ENCODE assay signal across 21 cellular contexts in the genomic region with DNA sequence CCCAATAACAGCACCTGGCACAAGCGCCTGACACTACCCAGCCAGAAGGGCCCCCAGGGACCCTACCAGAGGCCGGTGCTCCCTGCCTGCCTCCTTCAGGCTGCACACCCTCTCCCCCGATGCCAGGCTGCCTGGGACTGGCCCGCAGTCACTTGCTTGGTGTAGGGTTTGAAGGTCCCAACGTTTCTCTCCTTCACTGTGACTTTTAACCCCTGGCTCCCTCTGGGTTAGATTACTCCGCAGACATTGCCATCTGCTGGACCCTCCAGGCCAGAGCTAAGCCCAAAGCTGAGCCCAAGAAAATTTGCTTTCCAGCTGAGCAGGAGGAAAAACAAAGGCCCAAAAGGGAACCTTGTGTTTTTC. TPM values are rescaled to one million over a fixed set of nuclear protein-coding genes. Genes with fewer than 3 reads are reported as not detected.
A peak's percentile ranks its signal among the peaks of the same experiment; 100 is the strongest.
DNase-seq lines count a peak whose midpoint lies in the region; FAIRE-seq and TF ChIP-seq lines count a peak whose summit lies in the region.
"Had no signal": no experiment of that assay in that cellular context is flagged by ENCODE, and none has a peak within 500 bp of the region (broad histone marks: within the 10 kb centered on the region; RNA-seq: fewer than 3 reads in every experiment).

No MANE protein-coding gene starts in this region.

- H3K9ac ChIP-seq in H1 (replicated peaks in 1 of 4; ENCODE audit: extremely low read depth in 1 of 4, low read depth in 3 of 4, low read length in 3 of 4): no peak overlapping the region

- intact Hi-C loops in left ventricle myocardium inferior (cut with micrococcal nuclease): no loop called here

- H2AK5ac ChIP-seq in H1 (ENCODE audit: low read depth, low read length): no peak overlapping the region

- peaks cover 49% of the 10 kb centered on the region for H3K27me3 Mint-ChIP-seq in progenitor cell of endocrine pancreas

- no peak overlapping the region for H3K4me2 ChIP-seq in H1 (ENCODE audit: insufficient read depth in 1 of 2, low read depth in 2 of 2, low read length in 2 of 2)

- TF ChIP-seq POLR2A in NB4 (IDR thresholded peaks at IDR 0.05; ENCODE audit: extremely low read depth, insufficient read length) (no peak), H1 (IDR thresholded peaks at IDR 0.05; ENCODE audit: control extremely low read depth in 1 of 2, low read depth in 2 of 2, low read length in 2 of 2) (no peak)

- no peak overlapping the region for H3K4me3 ChIP-seq in NB4 (ENCODE audit: low read depth, low read length)
- H3K4me3 ChIP-seq in H1 (ENCODE audit: extremely low read depth in 1 of 4, insufficient read depth in 2 of 4, low read depth in 3 of 4, low read length in 4 of 4): no peak overlapping the region
- no peak overlapping the region for H3K4me3 ChIP-seq in left ventricle myocardium inferior
- H3K4me3 ChIP-seq: SJSA1 had no signal

- no peak for TF ChIP-seq EP300 in H1 (IDR thresholded peaks at IDR 0.05; ENCODE audit: borderline replicate concordance in 1 of 2, low read depth in 2 of 2, low read length in 2 of 2)

- H3K56ac ChIP-seq in H1 (replicated peaks; ENCODE audit: insufficient read length, low read depth, low read length): no peak overlapping the region

- DNase-seq in NB4 (ENCODE audit: low read depth) (no peak), H1 (ENCODE audit: low read depth in 1 of 2, low spot score in 2 of 2) (no peak), progenitor cell of endocrine pancreas (ENCODE audit: low spot score, unreplicated experiment) (no peak), left ventricle myocardium inferior (no peak), Kasumi-1 (lab: John Stamatoyannopoulos, UW) (no peak), AG08395 (ENCODE audit: low spot score) (no peak)
- DNase-seq: CD8-positive, alpha-beta T cell; HCEC 1CT; MM.1S; NCI-H1105 treated with DMSO at 0.1 percent for 48 hours; NCI-H187 treated with DMSO at 0.1 percent for 48 hours; NCI-H2171; NCI-H774; SW 1271 had no signal

- H2BK20ac ChIP-seq in H1 (ENCODE audit: low read length): no peak overlapping the region

- H3K36me3 ChIP-seq in H1 (ENCODE audit: control insufficient read depth in 2 of 4, insufficient read depth in 4 of 4, low read length in 3 of 4) (no peaks in the 10 kb centered on the region), left ventricle myocardium inferior (no peaks in the 10 kb centered on the region)
- H3K36me3 ChIP-seq: SJSA1 had no signal

- no peaks in the 10 kb centered on the region for H3K79me1 ChIP-seq in H1 (ENCODE audit: low read depth, low read length)

- no peak overlapping the region for H3K4me3 Mint-ChIP-seq in progenitor cell of endocrine pancreas (ENCODE audit: low read depth)
- H3K4me3 Mint-ChIP-seq: CD8-positive, alpha-beta T cell had no signal

- no peak overlapping the region for H3K18ac ChIP-seq in H1 (ENCODE audit: extremely low read depth, low read length)

- H3K79me2 ChIP-seq in H1 (ENCODE audit: control insufficient read depth in 1 of 2, insufficient read depth in 2 of 2, low read length in 2 of 2): no peaks in the 10 kb centered on the region

- WGBS in H1 (ENCODE audit: extremely low coverage in 1 of 2, insufficient coverage in 1 of 2, insufficient read length in 1 of 2, insufficient replicate concordance in 2 of 2, low coverage in 1 of 2, low lambda C conversion rate in 2 of 2, missing lambda C conversion rate in 1 of 2), 2 experiments: 74% methylated on average over 6 of the region's 6 CpGs; no CpG with 5 or more reads in 1 of the 2 experiments

- H3K27ac ChIP-seq in H1 (ENCODE audit: low read depth, low read length) (no peak overlapping the region), left ventricle myocardium inferior (replicated peaks) (no peak overlapping the region)
- H3K27ac ChIP-seq: RWPE1, SJSA1 had no signal

- H3K9me3 Mint-ChIP-seq in progenitor cell of endocrine pancreas (ENCODE audit: low read depth): no peaks in the 10 kb centered on the region
- H3K9me3 Mint-ChIP-seq: CD8-positive, alpha-beta T cell had no signal

- H3K4ac ChIP-seq in H1 (replicated peaks; ENCODE audit: insufficient read length, low read depth, low read length): no peak overlapping the region

- H4K91ac ChIP-seq in H1 (replicated peaks; ENCODE audit: insufficient read length, low read length): no peak overlapping the region

- no peak overlapping the region for H4K5ac ChIP-seq in H1 (ENCODE audit: insufficient read length, low read depth, low read length)

- H2BK15ac ChIP-seq in H1 (ENCODE audit: low read length): no peak overlapping the region

- H3K36me3 Mint-ChIP-seq in progenitor cell of endocrine pancreas (ENCODE audit: insufficient read depth): no peaks in the 10 kb centered on the region
- H3K36me3 Mint-ChIP-seq: CD8-positive, alpha-beta T cell had no signal

- no peaks in the 10 kb centered on the region for H3K23me2 ChIP-seq in H1 (ENCODE audit: low read depth, low read length)

- H3K14ac ChIP-seq in H1 (ENCODE audit: insufficient read length): no peak overlapping the region

- H3K4me1 ChIP-seq in H1 (replicated peaks in 1 of 4; ENCODE audit: control insufficient read depth in 3 of 4, insufficient read depth in 4 of 4, low read length in 3 of 4) (no peaks in the 10 kb centered on the region), left ventricle myocardium inferior (peaks cover 11% of the 10 kb centered on the region)
- H3K4me1 ChIP-seq: SJSA1 had no signal

- no peak overlapping the region for H2BK12ac ChIP-seq in H1 (ENCODE audit: low read depth, low read length)

- H2BK5ac ChIP-seq in H1 (ENCODE audit: low read depth, low read length): no peak overlapping the region

- no peaks in the 10 kb centered on the region for H3K9me3 ChIP-seq in H1 (ENCODE audit: insufficient read depth in 2 of 2, low read depth in 1 of 2, low read length in 1 of 2)
- no peaks in the 10 kb centered on the region for H3K9me3 ChIP-seq in left ventricle myocardium inferior (replicated peaks)
- H3K9me3 ChIP-seq: SJSA1 had no signal

- TF ChIP-seq CTCF in GM12872 (IDR thresholded peaks at IDR 0.05; ENCODE audit: insufficient read depth, low read depth, low read length) (peak; percentile 30; the same call in 1 of the 3 replicates), NB4 (IDR thresholded peaks at IDR 0.05; ENCODE audit: low read depth, low read length) (peak; percentile 12), H1 (IDR thresholded peaks at IDR 0.05; ENCODE audit: control extremely low read depth in 1 of 3, insufficient read depth in 1 of 3, low read depth in 1 of 3, low read length in 3 of 3) (peak; percentile 23 to 53 (median 34)), progenitor cell of endocrine pancreas (IDR thresholded peaks at IDR 0.05; ENCODE audit: unreplicated experiment) (peak; percentile 18), left ventricle myocardium inferior (IDR thresholded peaks at IDR 0.05; ENCODE audit: borderline replicate concordance) (no peak)

- H3K27ac Mint-ChIP-seq in progenitor cell of endocrine pancreas: no peak overlapping the region
- H3K27ac Mint-ChIP-seq: CD8-positive, alpha-beta T cell had no signal

- H3K4me1 Mint-ChIP-seq in progenitor cell of endocrine pancreas (ENCODE audit: low read depth): no peaks in the 10 kb centered on the region

- CTCF ChIA-PET in H1 (lab: Charles Lee; ENCODE audit: partially characterized antibody): interaction anchor here (0.7 to 10.8 kb wide), 16 partner anchors 8 to 349 kb away, joined by 3 to 248 read pairs (median 10); partner anchors contain the start of genes CDHR1 and GHITM

- H4K20me1 ChIP-seq in H1 (replicated peaks in 1 of 2; ENCODE audit: control insufficient read depth in 1 of 2, insufficient read depth in 2 of 2, low read length in 2 of 2): peaks cover 0 to 6% of the 10 kb centered on the region in 2 experiments

- no peak overlapping the region for H2AFZ ChIP-seq in H1 (ENCODE audit: low read length)

- no peak overlapping the region for H2BK120ac ChIP-seq in H1 (replicated peaks; ENCODE audit: low read depth, low read length)

- TF ChIP-seq RAD21 in H1 (IDR thresholded peaks at IDR 0.05 in 1 of 2, conservative IDR thresholded peaks at IDR 0.05 in 1 of 2; ENCODE audit: low read depth in 2 of 2, low read length in 2 of 2): peak; percentile 43 to 63

- POLR2A ChIA-PET in H1 (lab: Charles Lee; ENCODE audit: partially characterized antibody): interaction anchor here (0.7 kb wide), 1 partner anchor 61 kb away, joined by 3 read pairs; no protein-coding TSS in a partner anchor

- H4K8ac ChIP-seq in H1 (ENCODE audit: extremely low read depth, insufficient read depth, low read length): peak overlapping the region; percentile 57; the same call in 1 of the 2 replicates

- H3K27me3 ChIP-seq in H1 (replicated peaks in 1 of 4; ENCODE audit: control insufficient read depth in 3 of 4, extremely low read depth in 1 of 4, insufficient read depth in 3 of 4, low read length in 3 of 4): peaks cover 0 to 7% (median 3%) of the 10 kb centered on the region in 4 experiments; a peak in 3 of 7 replicates
- H3K27me3 ChIP-seq in left ventricle myocardium inferior (ENCODE audit: low read depth): peaks cover 63% of the 10 kb centered on the region

- FAIRE-seq in H1 (lab: Jason Lieb, UNC): no peak

- H3K23ac ChIP-seq in H1 (ENCODE audit: insufficient read length): no peak overlapping the region

RNA-seq across cellular contexts. Expression of gene CDHR1, which starts 6.9 kb away (rescaled TPM):
- 8.7 and 10.5 TPM in 2 replicates for total RNA-seq in H1 (2021; fragmentation: NEBNext Ultra II Directional; extraction: Animal tissue kit (Norgen Biotek cat#: 25700))
- polyA plus RNA-seq in H1 (2011; rRNA removed): 3.9 and 5.6 TPM in 2 replicates
- 5.1 TPM for polyA plus RNA-seq in H1 (2011; cell fraction: cytosol; rRNA removed)
- 16.0 TPM for polyA plus RNA-seq in H1 (2011; cell fraction: nucleus; rRNA removed)
- 4.8 to 6.1 TPM (median 5.7 TPM) in 4 replicates for polyA plus RNA-seq in H1 (2012, experiment 1 of 2)
- 2.7 TPM for polyA plus RNA-seq in H1 (2012, experiment 2 of 2)
- 10.7 TPM for polyA plus RNA-seq in H1 (2013, experiment 1 of 2)
- 11.5 TPM for polyA plus RNA-seq in H1 (2013, experiment 2 of 2)
- 6.1 and 6.8 TPM in 2 replicates for polyA minus RNA-seq in H1 (2011; rRNA and poly(A)+ RNA removed)
- 8.8 TPM for polyA minus RNA-seq in H1 (2011; cell fraction: cytosol; rRNA and poly(A)+ RNA removed)
- polyA minus RNA-seq in H1 (2011; cell fraction: nucleus; rRNA and poly(A)+ RNA removed): 3.3 TPM
- total RNA-seq in progenitor cell of endocrine pancreas (0.31 and 0.96 TPM in 2 replicates), left ventricle myocardium inferior (0.41 TPM)
- total RNA-seq: OCI-LY7 had no signal
- polyA plus RNA-seq: AG04450, BJ had no signal

RNA-seq across cellular contexts. Expression of gene LRIT2, which starts 24.1 kb away (rescaled TPM):
- total RNA-seq in H1 (2021; fragmentation: NEBNext Ultra II Directional; extraction: Animal tissue kit (Norgen Biotek cat#: 25700)): not detected in 2 replicates
- polyA plus RNA-seq in H1 (2011; rRNA removed): not detected in 2 replicates
- not detected for polyA plus RNA-seq in H1 (2011; cell fraction: cytosol; rRNA removed)
- polyA plus RNA-seq in H1 (2011; cell fraction: nucleus; rRNA removed): not detected
- 0.07 to 0.14 TPM (median 0.09 TPM) in 4 replicates for polyA plus RNA-seq in H1 (2012, experiment 1 of 2)
- polyA plus RNA-seq in H1 (2012, experiment 2 of 2): not detected
- not detected for polyA plus RNA-seq in H1 (2013, experiment 1 of 2)
- polyA plus RNA-seq in H1 (2013, experiment 2 of 2): not detected
- not detected in 2 replicates for polyA minus RNA-seq in H1 (2011; rRNA and poly(A)+ RNA removed)
- not detected for polyA minus RNA-seq in H1 (2011; cell fraction: cytosol; rRNA and poly(A)+ RNA removed)
- polyA minus RNA-seq in H1 (2011; cell fraction: nucleus; rRNA and poly(A)+ RNA removed): not detected
- total RNA-seq in progenitor cell of endocrine pancreas (not detected in 2 replicates), left ventricle myocardium inferior (not detected)
- total RNA-seq: CD8-positive, alpha-beta T cell; NCI-H460; OCI-LY7; SJSA1 had no signal
- polyA plus RNA-seq: AG04450, BJ had no signal

RNA-seq across cellular contexts. Expression of gene GPR15LG, which starts 27.6 kb away (rescaled TPM):
- not detected in 2 replicates for total RNA-seq in H1 (2021; fragmentation: NEBNext Ultra II Directional; extraction: Animal tissue kit (Norgen Biotek cat#: 25700))
- not detected in 2 replicates for polyA plus RNA-seq in H1 (2011; rRNA removed)
- polyA plus RNA-seq in H1 (2011; cell fraction: cytosol; rRNA removed): not detected
- polyA plus RNA-seq in H1 (2011; cell fraction: nucleus; rRNA removed): not detected
- not detected in 4 replicates for polyA plus RNA-seq in H1 (2012, experiment 1 of 2)
- polyA plus RNA-seq in H1 (2012, experiment 2 of 2): not detected
- polyA plus RNA-seq in H1 (2013, experiment 1 of 2): not detected
- not detected for polyA plus RNA-seq in H1 (2013, experiment 2 of 2)
- polyA minus RNA-seq in H1 (2011; rRNA and poly(A)+ RNA removed): not detected in 2 replicates
- polyA minus RNA-seq in H1 (2011; cell fraction: cytosol; rRNA and poly(A)+ RNA removed): not detected
- not detected for polyA minus RNA-seq in H1 (2011; cell fraction: nucleus; rRNA and poly(A)+ RNA removed)
- total RNA-seq in progenitor cell of endocrine pancreas: not detected in 2 replicates
- not detected for total RNA-seq in left ventricle myocardium inferior
- total RNA-seq: CD8-positive, alpha-beta T cell; NCI-H460; OCI-LY7; SJSA1 had no signal
- polyA plus RNA-seq: AG04450, BJ had no signal

RNA-seq across cellular contexts. Expression of gene LRIT1, which starts 40.1 kb away (rescaled TPM):
- total RNA-seq in H1 (2021; fragmentation: NEBNext Ultra II Directional; extraction: Animal tissue kit (Norgen Biotek cat#: 25700)): not detected in 2 replicates
- 0.03 and 0.09 TPM in 2 replicates for polyA plus RNA-seq in H1 (2011; rRNA removed)
- polyA plus RNA-seq in H1 (2011; cell fraction: cytosol; rRNA removed): 0.08 TPM
- 0.14 TPM for polyA plus RNA-seq in H1 (2011; cell fraction: nucleus; rRNA removed)
- not detected in 4 replicates for polyA plus RNA-seq in H1 (2012, experiment 1 of 2)
- not detected for polyA plus RNA-seq in H1 (2012, experiment 2 of 2)
- polyA plus RNA-seq in H1 (2013, experiment 1 of 2): 0.02 TPM
- polyA plus RNA-seq in H1 (2013, experiment 2 of 2): not detected
- polyA minus RNA-seq in H1 (2011; rRNA and poly(A)+ RNA removed): 0.35 and 0.68 TPM in 2 replicates
- polyA minus RNA-seq in H1 (2011; cell fraction: cytosol; rRNA and poly(A)+ RNA removed): not detected
- polyA minus RNA-seq in H1 (2011; cell fraction: nucleus; rRNA and poly(A)+ RNA removed): not detected
- not detected in 2 replicates for total RNA-seq in progenitor cell of endocrine pancreas
- not detected for total RNA-seq in left ventricle myocardium inferior
- total RNA-seq: CD8-positive, alpha-beta T cell; NCI-H460; OCI-LY7; SJSA1 had no signal
- polyA plus RNA-seq: AG04450, BJ had no signal

RNA-seq across cellular contexts. Expression of gene RGR, which starts 43.6 kb away (rescaled TPM):
- total RNA-seq in H1 (2021; fragmentation: NEBNext Ultra II Directional; extraction: Animal tissue kit (Norgen Biotek cat#: 25700)): not detected in 2 replicates
- polyA plus RNA-seq in H1 (2011; rRNA removed): not detected in 2 replicates
- polyA plus RNA-seq in H1 (2011; cell fraction: cytosol; rRNA removed): not detected
- not detected for polyA plus RNA-seq in H1 (2011; cell fraction: nucleus; rRNA removed)
- polyA plus RNA-seq in H1 (2012, experiment 1 of 2): not detected in 4 replicates
- polyA plus RNA-seq in H1 (2012, experiment 2 of 2): not detected
- polyA plus RNA-seq in H1 (2013, experiment 1 of 2): not detected
- polyA plus RNA-seq in H1 (2013, experiment 2 of 2): not detected
- polyA minus RNA-seq in H1 (2011; rRNA and poly(A)+ RNA removed): not detected in 2 replicates
- not detected for polyA minus RNA-seq in H1 (2011; cell fraction: cytosol; rRNA and poly(A)+ RNA removed)
- not detected for polyA minus RNA-seq in H1 (2011; cell fraction: nucleus; rRNA and poly(A)+ RNA removed)
- total RNA-seq in progenitor cell of endocrine pancreas (not detected in 2 replicates), left ventricle myocardium inferior (0.19 TPM)
- total RNA-seq: CD8-positive, alpha-beta T cell; NCI-H460; OCI-LY7; SJSA1 had no signal
- polyA plus RNA-seq: AG04450, BJ had no signal
